Comparison of ENCODE assay signal across 17 cellular contexts in the genomic region with DNA sequence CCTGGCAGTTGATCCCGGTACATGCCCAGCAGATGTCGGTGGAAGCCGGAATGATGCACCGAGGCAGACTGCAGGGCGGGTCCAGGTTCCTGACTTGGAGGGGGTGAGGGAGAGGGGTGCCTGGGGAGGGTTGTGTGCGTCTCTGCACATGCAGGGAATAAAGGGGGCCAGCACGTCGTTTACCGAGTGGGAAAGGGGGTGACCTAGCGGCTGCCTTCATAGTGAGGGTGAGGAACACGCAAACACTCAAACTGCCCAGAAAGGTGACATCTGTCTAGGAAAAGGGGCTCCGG.
DNase-seq lines count a peak whose midpoint lies in the region; ATAC-seq lines count a peak whose summit lies in the region.
"Had no signal": no experiment of that assay in that cellular context is flagged by ENCODE, and none has a peak within 500 bp of the region (broad histone marks: within the 10 kb centered on the region; RNA-seq: fewer than 3 reads in every experiment).

No MANE protein-coding gene starts in this region.

- H3K27me3 Mint-ChIP-seq in activated CD8-positive, alpha-beta memory T cell treated with anti-CD3 and anti-CD28 coated beads, Interleukin-2, amount 10 ng/mL, durations not matched to agents 7 days and 5 days, result no peaks in the 10 kb centered on the region
- H3K27me3 Mint-ChIP-seq: CD4-positive, alpha-beta T cell had no signal

- no peaks in the 10 kb centered on the region for H3K36me3 Mint-ChIP-seq in activated CD8-positive, alpha-beta memory T cell treated with anti-CD3 and anti-CD28 coated beads, Interleukin-2, amount 10 ng/mL, durations not matched to agents 7 days and 5 days

- no peaks in the 10 kb centered on the region for H3K4me1 Mint-ChIP-seq in activated CD8-positive, alpha-beta memory T cell treated with anti-CD3 and anti-CD28 coated beads, Interleukin-2, amount 10 ng/mL, durations not matched to agents 7 days and 5 days
- H3K4me1 Mint-ChIP-seq: B cell had no signal

- no peak overlapping the region for H3K4me3 Mint-ChIP-seq in activated CD8-positive, alpha-beta memory T cell treated with anti-CD3 and anti-CD28 coated beads, Interleukin-2, amount 10 ng/mL, durations not matched to agents 7 days and 5 days
- H3K4me3 Mint-ChIP-seq: B cell; CD4-positive, alpha-beta T cell; HFFc6 had no signal

- H3K36me3 ChIP-seq in BLaER1 treated with 17β-estradiol and CSF1 and Interleukin-3, amounts not matched to agents 10 nM and 100 nM, result no peaks in the 10 kb centered on the region

- peaks cover 0 to 8% (median 0%) of the 10 kb centered on the region in 11 experiments; a peak in 2 of 22 replicates for H3K9me3 ChIP-seq in BLaER1 treated with 17β-estradiol and CSF1 and Interleukin-3, amounts not matched to agents 10 nM and 100 nM (replicated peaks in 1 of 11)
- H3K9me3 ChIP-seq: Caco-2 had no signal

- no peak overlapping the region for H3K4me3 ChIP-seq in BLaER1 treated with 17β-estradiol and CSF1 and Interleukin-3, amounts not matched to agents 10 nM and 100 nM

- H3K27me3 ChIP-seq in BLaER1 treated with 17β-estradiol and CSF1 and Interleukin-3, amounts not matched to agents 10 nM and 100 nM, result no peaks in the 10 kb centered on the region

- DNase-seq in activated CD8-positive, alpha-beta memory T cell treated with anti-CD3 and anti-CD28 coated beads for 24 hours, result peak; percentile 11
- no peak for DNase-seq in activated CD8-positive, alpha-beta memory T cell treated with anti-CD3 and anti-CD28 coated beads, Interleukin-2, amount 10 ng/mL, durations not matched to agents 7 days and 5 days
- DNase-seq in mesenteric fat pad (ENCODE audit: low spot score), result peak; percentile 49
- no peak for DNase-seq in NOMO-1 (lab: John Stamatoyannopoulos, UW; ENCODE audit: unreplicated experiment in 2 of 2)
- DNase-seq in putamen (ENCODE audit: low spot score), result no peak
- DNase-seq: 8988T; Caco-2; CD4-positive, alpha-beta T cell; GOT3; H7; HFFc6 had no signal

- H3K4me1 ChIP-seq in BLaER1 treated with 17β-estradiol and CSF1 and Interleukin-3, amounts not matched to agents 10 nM and 100 nM, result peaks cover 6 to 30% (median 24%) of the 10 kb centered on the region in 10 experiments; a peak in 18 of 20 replicates
- H3K4me1 ChIP-seq: Caco-2 had no signal

- no peaks in the 10 kb centered on the region; a peak in 1 of 22 replicates for H4K20me1 ChIP-seq in BLaER1 treated with 17β-estradiol and CSF1 and Interleukin-3, amounts not matched to agents 10 nM and 100 nM

- peak overlapping the region in 2 of 11 experiments; percentile 16 to 24; a peak in 3 of 22 replicates for H3K27ac ChIP-seq in BLaER1 treated with 17β-estradiol and CSF1 and Interleukin-3, amounts not matched to agents 10 nM and 100 nM
- H3K27ac ChIP-seq: C4-2B, HL-60 had no signal

- H3K9me3 Mint-ChIP-seq in activated CD8-positive, alpha-beta memory T cell treated with anti-CD3 and anti-CD28 coated beads, Interleukin-2, amount 10 ng/mL, durations not matched to agents 7 days and 5 days (ENCODE audit: low read depth), result peaks cover 2% of the 10 kb centered on the region
- H3K9me3 Mint-ChIP-seq: CD4-positive, alpha-beta T cell had no signal

- H3K4me2 ChIP-seq in BLaER1 treated with 17β-estradiol and CSF1 and Interleukin-3, amounts not matched to agents 10 nM and 100 nM, result peak overlapping the region in 10 of 11 experiments; percentile 25 to 77 (median 56); a peak in 15 of 22 replicates

- CTCF ChIA-PET in activated CD8-positive, alpha-beta memory T cell treated with anti-CD3 and anti-CD28 coated beads, Interleukin-2, amount 10 ng/mL, durations not matched to agents 7 days and 5 days (lab: Charles Lee), result no interaction called here

- no peak overlapping the region; a peak in 1 of 22 replicates for H3K9ac ChIP-seq in BLaER1 treated with 17β-estradiol and CSF1 and Interleukin-3, amounts not matched to agents 10 nM and 100 nM

- no peak for ATAC-seq in activated CD8-positive, alpha-beta memory T cell treated with anti-CD3 and anti-CD28 coated beads, Interleukin-2, amount 10 ng/mL, durations not matched to agents 7 days and 5 days
- ATAC-seq in GM19395 (IDR thresholded peaks at IDR 0.05; ENCODE audit: unreplicated experiment), result no peak
- ATAC-seq: HCT116 had no signal

- no peak overlapping the region for H3K27ac Mint-ChIP-seq in activated CD8-positive, alpha-beta memory T cell treated with anti-CD3 and anti-CD28 coated beads, Interleukin-2, amount 10 ng/mL, durations not matched to agents 7 days and 5 days
- H3K27ac Mint-ChIP-seq: B cell; CD4-positive, alpha-beta T cell; HFFc6 had no signal

Comparison
In these comparisons a context has a peak if more than half of its experiments do, and no peak if none do; other contexts are left out.
1. DNase-seq: peak in activated CD8-positive, alpha-beta memory T cell treated with anti-CD3 and anti-CD28 coated beads for 24 hours (single experiment) and mesenteric fat pad (single experiment); none in activated CD8-positive, alpha-beta memory T cell treated with anti-CD3 and anti-CD28 coated beads, Interleukin-2, amount 10 ng/mL, durations not matched to agents 7 days and 5 days (single experiment), NOMO-1 (0 of 2) and putamen (single experiment).